In the genomic region with DNA sequence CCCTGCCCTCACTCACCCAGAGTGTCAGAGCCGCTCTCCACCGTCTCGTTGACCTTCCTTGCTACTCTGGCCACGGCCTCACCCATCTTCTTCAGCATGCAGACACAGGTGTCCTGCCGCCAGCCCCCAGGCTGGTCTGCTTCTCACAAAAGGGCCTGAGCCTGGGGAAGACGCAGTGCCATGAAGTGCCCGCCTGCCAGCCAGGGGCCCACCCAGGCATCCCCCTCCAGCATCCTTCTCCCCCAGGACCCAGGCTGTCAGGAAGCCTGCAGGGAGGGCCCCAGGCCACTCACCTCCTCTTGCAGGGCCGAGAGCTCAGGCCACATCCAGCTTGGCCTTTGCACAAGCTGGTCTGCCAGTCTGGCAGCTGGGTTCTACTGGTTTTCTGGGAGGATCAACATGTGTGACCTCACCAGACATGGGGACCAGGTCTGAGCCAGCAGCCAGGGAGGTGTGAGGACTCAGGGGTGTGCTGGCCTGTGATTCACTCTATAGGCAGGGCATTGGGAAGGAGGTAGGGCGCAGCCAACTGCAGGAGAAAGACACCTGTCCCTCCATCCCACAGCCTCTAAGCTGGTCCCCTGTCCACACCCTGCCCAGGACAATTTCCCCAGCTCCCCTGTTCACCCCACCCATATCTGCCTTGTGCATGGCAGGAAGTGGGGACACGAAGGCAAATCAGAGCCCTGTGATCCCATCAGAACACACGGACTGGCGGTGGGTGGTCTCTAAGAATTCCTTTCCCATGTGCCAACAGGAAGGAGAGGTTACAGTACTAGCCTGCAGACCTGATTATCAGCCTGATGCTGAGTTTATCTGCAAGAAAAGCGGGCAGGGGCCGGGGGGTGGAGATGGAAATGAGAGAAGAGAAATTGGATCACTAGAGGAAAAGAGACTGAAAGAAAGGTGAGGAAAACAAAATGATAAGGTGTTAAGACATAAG, we compare ENCODE assay signal across 15 cellular contexts. TPM values are rescaled to one million over a fixed set of nuclear protein-coding genes. Genes with fewer than 3 reads are reported as not detected.
A peak's percentile ranks its signal among the peaks of the same experiment; 100 is the strongest.
DNase-seq lines count a peak whose midpoint lies in the region; ATAC-seq, FAIRE-seq and TF ChIP-seq lines count a peak whose summit lies in the region.
"Had no signal": no experiment of that assay in that cellular context is flagged by ENCODE, and none has a peak within 500 bp of the region (broad histone marks: within the 10 kb centered on the region; RNA-seq: fewer than 3 reads in every experiment).

No MANE protein-coding gene starts in this region.

- no peaks in the 10 kb centered on the region for H3K36me3 ChIP-seq in PC-9 (ENCODE audit: low read depth)
- no peaks in the 10 kb centered on the region for H3K36me3 ChIP-seq in osteoblast (ENCODE audit: insufficient read depth, low read length)
- H3K36me3 ChIP-seq: upper lobe of left lung had no signal

- intact Hi-C loops in PC-9 (cut with micrococcal nuclease; ENCODE audit: unreplicated experiment) = no loop called here

- H3K9me3 ChIP-seq in PC-9 (ENCODE audit: insufficient read depth, low read depth) (no peaks in the 10 kb centered on the region), osteoblast (ENCODE audit: low read depth, low read length) (no peaks in the 10 kb centered on the region)

- CTCF ChIA-PET in PC-9 (lab: Charles Lee) = interaction anchor here (0.6 to 2.8 kb wide), 2 partner anchors 11 to 169 kb away, joined by 5 to 16 read pairs; no protein-coding TSS in a partner anchor

- H3K4me3 ChIP-seq in PC-9 (no peak overlapping the region), osteoblast (ENCODE audit: insufficient read depth, low read length) (no peak overlapping the region)
- H3K4me3 ChIP-seq: upper lobe of left lung had no signal

- DNase-seq in PC-9 = peak; percentile 69 to 75
- DNase-seq in dermis blood vessel endothelial cell = peak; percentile 30
- DNase-seq in osteoblast (ENCODE audit: insufficient read length, low spot score, missing footprints) = peak; percentile 76
- DNase-seq in central memory CD4-positive, alpha-beta T cell = no peak
- no peak for DNase-seq in GM10266 (ENCODE audit: extremely low spot score)
- DNase-seq in NCI-H82 treated with DMSO at 0.1 percent for 48 hours (lab: John Stamatoyannopoulos, UW; ENCODE audit: unreplicated experiment) = no peak
- DNase-seq: activated naive CD4-positive, alpha-beta T cell treated with anti-CD3 and anti-CD28 coated beads for 36 hours; head of caudate nucleus; kidney glomerular epithelial cell; stimulated activated CD4-positive, alpha-beta T cell treated with anti-CD3 and anti-CD28 coated beads, Interleukin-4, amount 100 ng/mL, for 1 hour; upper lobe of left lung had no signal

- peak; percentile 99 for FAIRE-seq in G401.6 (lab: Jason Lieb, UNC)

- no peak for TF ChIP-seq CTCF in PC-9 (conservative IDR thresholded peaks at IDR 0.05)
- TF ChIP-seq CTCF in osteoblast (IDR thresholded peaks at IDR 0.05; ENCODE audit: extremely low read depth, low read depth, low read length) = no peak
- no peak for TF ChIP-seq CTCF in GM10266 (IDR thresholded peaks at IDR 0.05; ENCODE audit: control insufficient read depth, insufficient read depth, low read depth, missing control alignments)

- ATAC-seq in GM21825 (IDR thresholded peaks at IDR 0.05; ENCODE audit: unreplicated experiment) = no peak

- no peak overlapping the region for H2AFZ ChIP-seq in PC-9
- H2AFZ ChIP-seq in osteoblast (ENCODE audit: low read length) = no peak overlapping the region

- no peaks in the 10 kb centered on the region for H4K20me1 ChIP-seq in PC-9 (ENCODE audit: insufficient read depth)
- H4K20me1 ChIP-seq in osteoblast (ENCODE audit: insufficient read depth, low read length) = peaks cover 7% of the 10 kb centered on the region

- H3F3A ChIP-seq in PC-9 (ENCODE audit: insufficient read depth, low read depth) = peaks cover 23% of the 10 kb centered on the region

- H3K79me2 ChIP-seq in PC-9 (ENCODE audit: low read depth) (peaks cover 12% of the 10 kb centered on the region), osteoblast (ENCODE audit: insufficient read depth, low read length) (no peaks in the 10 kb centered on the region)

- H3K27ac ChIP-seq in PC-9 (peak overlapping the region; percentile 91), osteoblast (ENCODE audit: low read depth, low read length) (no peak overlapping the region)
- H3K27ac ChIP-seq: C4-2B, HL-60 had no signal

- H3K27me3 ChIP-seq in PC-9 (ENCODE audit: insufficient read depth, low read depth) (no peaks in the 10 kb centered on the region), osteoblast (ENCODE audit: insufficient read depth, low read length) (no peaks in the 10 kb centered on the region)
- H3K27me3 ChIP-seq: upper lobe of left lung had no signal

- POLR2A ChIA-PET in PC-9 (lab: Charles Lee; ENCODE audit: unreplicated experiment) = interaction anchor here (0.6 to 1.0 kb wide), 2 partner anchors 12 to 27 kb away, joined by 4 to 6 read pairs; partner anchors contain the start of gene EIF4EBP2

- peaks cover 39% of the 10 kb centered on the region for H3K4me1 ChIP-seq in PC-9 (replicated peaks; ENCODE audit: insufficient read depth)
- peaks cover 16% of the 10 kb centered on the region for H3K4me1 ChIP-seq in osteoblast (ENCODE audit: insufficient read depth, low read length)

- BruUV-seq in PC-9 (replicated peaks; lab: Mats Ljungman, UMichigan) = no TSS peak

- H3K4me2 ChIP-seq in PC-9 (peak overlapping the region; percentile 41), osteoblast (ENCODE audit: insufficient read depth, low read length) (no peak overlapping the region)

- no peaks in the 10 kb centered on the region for H3K9me2 ChIP-seq in PC-9 (ENCODE audit: insufficient read depth)

RNA-seq across cellular contexts. Expression of gene LRRC20, which starts 5.7 kb away (rescaled TPM):
- total RNA-seq in PC-9 (2021) (40.2 and 41.5 TPM in 2 replicates), dermis blood vessel endothelial cell (9.0 and 15.0 TPM in 2 replicates), osteoblast (8.3 and 9.1 TPM in 2 replicates)

RNA-seq across cellular contexts. Expression of gene EIF4EBP2, which starts 27.2 kb away (rescaled TPM):
- total RNA-seq in PC-9 (2021) (57.4 and 80.3 TPM in 2 replicates), dermis blood vessel endothelial cell (28.2 and 49.7 TPM in 2 replicates), osteoblast (46.0 and 51.0 TPM in 2 replicates)

Comparison
In these comparisons a context has a peak if more than half of its experiments do, and no peak if none do; other contexts are left out.
1. DNase-seq: peak in PC-9 (2 of 2), dermis blood vessel endothelial cell (single experiment) and osteoblast (single experiment); none in central memory CD4-positive, alpha-beta T cell (single experiment), GM10266 (single experiment) and NCI-H82 treated with DMSO at 0.1 percent for 48 hours (single experiment).